In the genomic region with DNA sequence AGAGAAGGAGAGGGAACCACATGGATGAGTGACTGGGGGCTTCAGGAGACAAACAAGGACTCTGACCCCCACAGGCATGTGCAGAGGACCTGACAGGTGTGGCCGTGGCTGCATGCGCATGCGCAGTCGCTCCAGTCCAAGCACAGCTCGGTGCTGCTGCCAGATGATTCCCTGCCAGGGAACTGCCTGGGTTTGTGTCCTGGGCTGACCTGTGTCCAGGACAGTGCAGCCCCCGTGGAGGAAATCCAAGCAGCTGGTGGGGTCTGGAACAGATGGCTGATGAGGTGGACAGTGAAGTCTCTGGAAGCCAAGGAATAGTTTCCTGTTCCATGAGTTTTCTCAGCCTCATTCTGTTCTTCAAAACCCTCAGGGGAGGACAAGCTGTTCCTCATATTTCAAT, we compare ENCODE assay signal across 12 cellular contexts. TPM values are rescaled to one million over a fixed set of nuclear protein-coding genes. Genes with fewer than 3 reads are reported as not detected.
DNase-seq lines count a peak whose midpoint lies in the region; ATAC-seq, FAIRE-seq and TF ChIP-seq lines count a peak whose summit lies in the region.
"Had no signal": no experiment of that assay in that cellular context is flagged by ENCODE, and none has a peak within 500 bp of the region (broad histone marks: within the 10 kb centered on the region; RNA-seq: fewer than 3 reads in every experiment).

No MANE protein-coding gene starts in this region.

- H3K4me1 ChIP-seq in OCI-LY1 (ENCODE audit: insufficient read depth, low read length, severe bottlenecking) (peaks cover 41% of the 10 kb centered on the region), endothelial cell of umbilical vein (ENCODE audit: control insufficient read depth, extremely low read depth, insufficient read depth, low read length) (peaks cover 68% of the 10 kb centered on the region), neural progenitor cell (peaks cover 47% of the 10 kb centered on the region)

- intact Hi-C loops in endothelial cell of umbilical vein (cut with micrococcal nuclease), result loop anchor here (1.0 to 2.0 kb wide), 2 partner anchors 16 to 26 kb away; no protein-coding TSS in a partner anchor

- H3K4me2 ChIP-seq in OCI-LY1 (ENCODE audit: low read length) (no peak overlapping the region), endothelial cell of umbilical vein (ENCODE audit: insufficient read depth, low read length) (no peak overlapping the region), neural progenitor cell (peak overlapping the region; percentile 49)

- dilution Hi-C loops in endothelial cell of umbilical vein (cut with MboI; ENCODE audit: extremely low pct_ligation_motif_present, low sequenced_read_pairs), result no loop called here

- H3K27me3 ChIP-seq in AG04450 (ENCODE audit: control insufficient read depth, insufficient read depth, low read length) (no peaks in the 10 kb centered on the region), OCI-LY1 (ENCODE audit: insufficient read depth, low read length) (no peaks in the 10 kb centered on the region), endothelial cell of umbilical vein (ENCODE audit: control insufficient read depth in 2 of 2, insufficient read depth in 2 of 2, low read length in 2 of 2) (no peaks in the 10 kb centered on the region), neural progenitor cell (no peaks in the 10 kb centered on the region)

- H3K27ac Mint-ChIP-seq in neural progenitor cell, result peak overlapping the region; percentile 66

- no peaks in the 10 kb centered on the region; the same call in 1 of the 2 replicates for H3K9me3 ChIP-seq in AG04450 (ENCODE audit: control insufficient read depth, insufficient read depth, low read length)
- no peaks in the 10 kb centered on the region for H3K9me3 ChIP-seq in OCI-LY1 (ENCODE audit: low read length)
- no peaks in the 10 kb centered on the region for H3K9me3 ChIP-seq in endothelial cell of umbilical vein (replicated peaks; ENCODE audit: control insufficient read depth, insufficient read depth, low read length)
- no peaks in the 10 kb centered on the region for H3K9me3 ChIP-seq in neural progenitor cell (ENCODE audit: low read depth)

- H2AFZ ChIP-seq in OCI-LY1 (ENCODE audit: low read length) (no peak overlapping the region), endothelial cell of umbilical vein (ENCODE audit: low read depth, low read length) (no peak overlapping the region), neural progenitor cell (replicated peaks) (no peak overlapping the region)

- H3K9ac ChIP-seq in OCI-LY1 (ENCODE audit: low read length), result no peak overlapping the region
- H3K9ac ChIP-seq in endothelial cell of umbilical vein (replicated peaks; ENCODE audit: extremely low read depth, insufficient read depth, low read length), result no peak overlapping the region
- no peak overlapping the region for H3K9ac ChIP-seq in neural progenitor cell

- no peak for DNase-seq in AG04450 (ENCODE audit: low read depth, low spot score)
- no peak for DNase-seq in endothelial cell of umbilical vein (ENCODE audit: low read depth, low spot score)
- DNase-seq in neural progenitor cell (ENCODE audit: low spot score), result no peak
- no peak for DNase-seq in GM10266 (ENCODE audit: extremely low spot score)
- DNase-seq in SKM-1 treated with dmso at 0.1 percent for 144 hours (lab: John Stamatoyannopoulos, UW; ENCODE audit: unreplicated experiment), result no peak
- DNase-seq in A172 (ENCODE audit: low spot score), result no peak
- DNase-seq: COR-L47; effector CD8-positive, alpha-beta T cell; NCI-H226 had no signal

- no TSS peak for BruUV-seq in endothelial cell of umbilical vein (replicated peaks; lab: Mats Ljungman, UMichigan)

- no peak for ATAC-seq in GM18870 (IDR thresholded peaks at IDR 0.05; ENCODE audit: unreplicated experiment)

- no peaks in the 10 kb centered on the region for H3K9me2 ChIP-seq in OCI-LY1 (ENCODE audit: low read depth, low read length)

- H3F3A ChIP-seq in OCI-LY1 (ENCODE audit: insufficient read depth, low read length), result no peaks in the 10 kb centered on the region
- H3F3A ChIP-seq in neural progenitor cell (ENCODE audit: low read depth), result peaks cover 24% of the 10 kb centered on the region

- no peaks in the 10 kb centered on the region for H3K9me3 Mint-ChIP-seq in neural progenitor cell
- H3K9me3 Mint-ChIP-seq: nephron had no signal

- H3K36me3 ChIP-seq in OCI-LY1 (ENCODE audit: insufficient read depth, low read length) (peaks cover 55% of the 10 kb centered on the region), endothelial cell of umbilical vein (ENCODE audit: control insufficient read depth in 2 of 2, extremely low read depth in 1 of 2, insufficient read depth in 2 of 2, low read length in 2 of 2) (peaks cover under 1 to 16% of the 10 kb centered on the region in 2 experiments), neural progenitor cell (no peaks in the 10 kb centered on the region)

- TF ChIP-seq CTCF in AG04450 (IDR thresholded peaks at IDR 0.05; ENCODE audit: low read depth, low read length) (no peak), OCI-LY1 (IDR thresholded peaks at IDR 0.05; ENCODE audit: low read length) (no peak), endothelial cell of umbilical vein (IDR thresholded peaks at IDR 0.05; ENCODE audit: extremely low read depth in 1 of 2, insufficient read depth in 1 of 2, low read depth in 1 of 2, low read length in 2 of 2) (no peak), neural progenitor cell (IDR thresholded peaks at IDR 0.05) (no peak), GM10266 (IDR thresholded peaks at IDR 0.05; ENCODE audit: control insufficient read depth, insufficient read depth, low read depth, missing control alignments) (no peak)

- no peak for TF ChIP-seq POLR2A in endothelial cell of umbilical vein (IDR thresholded peaks at IDR 0.05; ENCODE audit: low read depth, low read length)

- H3K79me2 ChIP-seq in OCI-LY1 (ENCODE audit: insufficient read depth, low read length) (no peaks in the 10 kb centered on the region), endothelial cell of umbilical vein (ENCODE audit: control insufficient read depth, insufficient read depth, low read length) (peaks cover 11% of the 10 kb centered on the region), neural progenitor cell (ENCODE audit: low read depth) (no peaks in the 10 kb centered on the region)

- H4K20me1 ChIP-seq in OCI-LY1 (ENCODE audit: insufficient read depth, low read length), result no peaks in the 10 kb centered on the region
- no peaks in the 10 kb centered on the region for H4K20me1 ChIP-seq in endothelial cell of umbilical vein (replicated peaks; ENCODE audit: control insufficient read depth, extremely low read depth, insufficient read depth, low read length)
- H4K20me1 ChIP-seq in neural progenitor cell (ENCODE audit: low read depth), result peaks cover 23% of the 10 kb centered on the region

- H3K4me1 Mint-ChIP-seq in neural progenitor cell, result peaks cover 62% of the 10 kb centered on the region

- H3K4me3 Mint-ChIP-seq in neural progenitor cell, result no peak overlapping the region
- H3K4me3 Mint-ChIP-seq: nephron had no signal

- peaks cover 5% of the 10 kb centered on the region for H3K36me3 Mint-ChIP-seq in neural progenitor cell

- H3K27me3 Mint-ChIP-seq in neural progenitor cell (ENCODE audit: insufficient read depth, low read depth), result peaks cover 5% of the 10 kb centered on the region

- CTCF ChIA-PET in AG04450 (lab: Charles Lee) (no interaction called here), endothelial cell of umbilical vein (lab: Charles Lee) (interaction anchor here (1.1 to 4.1 kb wide), 8 partner anchors 11 to 278 kb away, joined by 3 to 18 read pairs (median 8); a partner anchor contains a TSS)

- peak overlapping the region; percentile 47 for H3K27ac ChIP-seq in AG04450 (ENCODE audit: low read depth, low read length)
- H3K27ac ChIP-seq in OCI-LY1 (ENCODE audit: low read depth, low read length, poor library complexity, severe bottlenecking), result peak overlapping the region; percentile 91
- no peak overlapping the region for H3K27ac ChIP-seq in endothelial cell of umbilical vein (ENCODE audit: insufficient read depth, low read depth, low read length)
- H3K27ac ChIP-seq in neural progenitor cell, result no peak overlapping the region

- H3K4me3 ChIP-seq in AG04450 (ENCODE audit: low read depth, low read length) (no peak overlapping the region), OCI-LY1 (ENCODE audit: low read depth, low read length, poor library complexity, severe bottlenecking) (no peak overlapping the region), endothelial cell of umbilical vein (replicated peaks in 1 of 3; ENCODE audit: insufficient read depth in 1 of 3, low read depth in 1 of 3, low read length in 3 of 3) (no peak overlapping the region), neural progenitor cell (no peak overlapping the region)

- FAIRE-seq in endothelial cell of umbilical vein (lab: Jason Lieb, UNC), result peak; percentile 85

- H3K9me1 ChIP-seq in endothelial cell of umbilical vein (replicated peaks; ENCODE audit: control insufficient read depth, extremely low read depth, insufficient read depth, low read length), result no peaks in the 10 kb centered on the region

- POLR2A ChIA-PET in AG04450 (lab: Yijun Ruan, JAX) (interaction anchor here (1.0 kb wide), 1 partner anchor 28 kb away, joined by 4 read pairs; a partner anchor contains a TSS), endothelial cell of umbilical vein (lab: Charles Lee) (interaction anchor here (0.6 to 1.4 kb wide), 3 partner anchors 28 to 466 kb away, joined by 3 to 8 read pairs (median 4); a partner anchor contains a TSS)

RNA-seq across cellular contexts. Expression of a gene that starts 27.3 kb away (rescaled TPM):
- polyA plus RNA-seq in AG04450 (2011; rRNA removed), result 181 and 222 TPM in 2 replicates
- polyA minus RNA-seq in AG04450 (2011; rRNA and poly(A)+ RNA removed), result 263 and 288 TPM in 2 replicates
- total RNA-seq in endothelial cell of umbilical vein, result 231 and 242 TPM in 2 replicates
- 214 and 247 TPM in 2 replicates for polyA plus RNA-seq in endothelial cell of umbilical vein
- 148 and 183 TPM in 2 replicates for polyA plus RNA-seq in endothelial cell of umbilical vein (2011; cell fraction: cytosol; rRNA removed)
- 122 and 137 TPM in 2 replicates for polyA plus RNA-seq in endothelial cell of umbilical vein (2011; cell fraction: nucleus; rRNA removed)
- polyA plus RNA-seq in endothelial cell of umbilical vein (2012), result 177 and 200 TPM in 2 replicates
- polyA minus RNA-seq in endothelial cell of umbilical vein, result 232 and 233 TPM in 2 replicates
- 92.4 TPM for polyA minus RNA-seq in endothelial cell of umbilical vein (2011; cell fraction: cytosol; rRNA and poly(A)+ RNA removed)
- polyA minus RNA-seq in endothelial cell of umbilical vein (2011; cell fraction: nucleus; rRNA and poly(A)+ RNA removed), result 61.7 and 87.6 TPM in 2 replicates
- 45.2 and 85.1 TPM in 2 replicates for total RNA-seq in neural progenitor cell (ENCODE audit: low replicate concordance)
- total RNA-seq in A172 (2014; rRNA removed; shearing (Covaris generic)), result 248 and 270 TPM in 2 replicates

RNA-seq across cellular contexts. Expression of a gene that starts 43.7 kb away (rescaled TPM):
- 2,769 and 3,155 TPM in 2 replicates for polyA plus RNA-seq in AG04450 (2011; rRNA removed)
- polyA minus RNA-seq in AG04450 (2011; rRNA and poly(A)+ RNA removed), result 380 and 454 TPM in 2 replicates
- 1,270 and 1,292 TPM in 2 replicates for total RNA-seq in endothelial cell of umbilical vein
- 1,232 and 1,847 TPM in 2 replicates for polyA plus RNA-seq in endothelial cell of umbilical vein
- polyA plus RNA-seq in endothelial cell of umbilical vein (2011; cell fraction: cytosol; rRNA removed), result 2,575 and 3,174 TPM in 2 replicates
- 730 and 736 TPM in 2 replicates for polyA plus RNA-seq in endothelial cell of umbilical vein (2011; cell fraction: nucleus; rRNA removed)
- 2,834 and 3,213 TPM in 2 replicates for polyA plus RNA-seq in endothelial cell of umbilical vein (2012)
- 432 and 546 TPM in 2 replicates for polyA minus RNA-seq in endothelial cell of umbilical vein
- 658 TPM for polyA minus RNA-seq in endothelial cell of umbilical vein (2011; cell fraction: cytosol; rRNA and poly(A)+ RNA removed)
- polyA minus RNA-seq in endothelial cell of umbilical vein (2011; cell fraction: nucleus; rRNA and poly(A)+ RNA removed), result 81.9 and 97.6 TPM in 2 replicates
- total RNA-seq in neural progenitor cell (ENCODE audit: low replicate concordance), result 1,779 and 3,404 TPM in 2 replicates
- total RNA-seq in A172 (2014; rRNA removed; shearing (Covaris generic)), result 1,400 and 1,966 TPM in 2 replicates

Comparison
In these comparisons a context has a peak if more than half of its experiments do, and no peak if none do; other contexts are left out.
1. H3K27ac ChIP-seq: peak in AG04450 (single experiment) and OCI-LY1 (single experiment); none in endothelial cell of umbilical vein (single experiment) and neural progenitor cell (single experiment).